In the genomic region with DNA sequence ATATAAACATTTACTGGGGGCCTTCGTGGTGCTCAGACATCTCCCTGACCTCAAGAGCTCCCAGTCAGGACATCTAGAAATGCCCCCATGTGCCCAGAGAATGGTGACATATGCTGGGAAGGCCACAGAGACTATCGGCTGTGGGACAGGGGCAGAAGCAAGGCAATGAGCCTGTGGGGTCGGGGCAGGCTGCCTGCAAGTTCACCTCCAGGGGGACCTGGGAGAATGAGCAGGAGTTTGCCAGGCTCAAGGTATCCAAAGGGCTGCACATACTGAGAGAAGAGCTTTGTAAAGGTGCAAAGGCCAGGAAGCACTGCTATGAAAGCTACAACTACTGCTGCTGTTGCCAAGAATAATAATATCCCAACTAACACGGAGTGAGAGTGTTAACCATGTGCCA, we compare ENCODE assay signal across 25 cellular contexts.
A peak's percentile ranks its signal among the peaks of the same experiment; 100 is the strongest.
DNase-seq lines count a peak whose midpoint lies in the region; ATAC-seq, FAIRE-seq and TF ChIP-seq lines count a peak whose summit lies in the region.
"Had no signal": no experiment of that assay in that cellular context is flagged by ENCODE, and none has a peak within 500 bp of the region (broad histone marks: within the 10 kb centered on the region; RNA-seq: fewer than 3 reads in every experiment).

No MANE protein-coding gene starts in this region.

- H3K4me1 ChIP-seq in GM23338 (ENCODE audit: insufficient read depth): no peaks in the 10 kb centered on the region
- peaks cover 9% of the 10 kb centered on the region for H3K4me1 ChIP-seq in GM12878 (ENCODE audit: control insufficient read depth, insufficient read depth, low read length)
- no peaks in the 10 kb centered on the region for H3K4me1 ChIP-seq in ascending aorta
- H3K4me1 ChIP-seq: A549 had no signal

- ATAC-seq in GM23338 (peak; percentile 88), GM12878 (no peak), SK-N-SH treated with all-trans-retinoic acid at 6 μM for 48 hours (no peak)
- ATAC-seq: A549, HCT116 had no signal

- no peak overlapping the region for H3K27ac Mint-ChIP-seq in GM23338
- H3K27ac Mint-ChIP-seq: CD4-positive, alpha-beta memory T cell had no signal

- H4K20me1 ChIP-seq in GM23338 (replicated peaks; ENCODE audit: insufficient read depth): no peaks in the 10 kb centered on the region
- no peaks in the 10 kb centered on the region for H4K20me1 ChIP-seq in GM12878 (ENCODE audit: control insufficient read depth, insufficient read depth)

- H3K79me2 ChIP-seq in GM23338 (replicated peaks; ENCODE audit: insufficient read depth) (no peaks in the 10 kb centered on the region), GM12878 (ENCODE audit: control insufficient read depth, insufficient read depth, low read length) (no peaks in the 10 kb centered on the region)

- CTCF ChIA-PET in GM12878 (lab: Yijun Ruan, JAX): no interaction called here

- H2AFZ ChIP-seq in GM23338 (no peak overlapping the region), GM12878 (ENCODE audit: control insufficient read depth, low read depth, low read length) (no peak overlapping the region)
- H2AFZ ChIP-seq: GM23248 had no signal

- H3K27ac ChIP-seq in GM23338 (ENCODE audit: low read depth) (no peak overlapping the region), GM12878 (ENCODE audit: control insufficient read depth, insufficient read depth) (no peak overlapping the region), ascending aorta (no peak overlapping the region)
- H3K27ac ChIP-seq: A549, GM23248, HL-60 had no signal

- no peak for TF ChIP-seq RAD21 in GM12878 (IDR thresholded peaks at IDR 0.05; ENCODE audit: insufficient read depth, low read depth, low read length)

- no peaks in the 10 kb centered on the region for H3K9me3 ChIP-seq in GM12878 (replicated peaks; ENCODE audit: control insufficient read depth, insufficient read depth, low read length)
- H3K9me3 ChIP-seq in ascending aorta: no peaks in the 10 kb centered on the region
- H3K9me3 ChIP-seq: A549 had no signal

- H3K4me3 Mint-ChIP-seq in GM23338: no peak overlapping the region
- H3K4me3 Mint-ChIP-seq: CD4-positive, alpha-beta memory T cell had no signal

- no peak for TF ChIP-seq POLR2A in GM12878 (IDR thresholded peaks at IDR 0.05; ENCODE audit: low read depth, low read length)

- WGBS in GM12878 (ENCODE audit: insufficient coverage, insufficient replicate concordance, low lambda C conversion rate, missing lambda C conversion rate): 13% methylated on average over 4 of the region's 4 CpGs

- no peaks in the 10 kb centered on the region for H3K9me3 Mint-ChIP-seq in GM23338
- H3K9me3 Mint-ChIP-seq: CD4-positive, alpha-beta memory T cell had no signal

- no peaks in the 10 kb centered on the region for H3K9me2 ChIP-seq in GM23338 (ENCODE audit: insufficient read depth)

- no peak overlapping the region for H3K4me3 ChIP-seq in GM23338
- no peak overlapping the region for H3K4me3 ChIP-seq in GM12878
- H3K4me3 ChIP-seq in retinal pigment epithelial cell (ENCODE audit: low read length): no peak overlapping the region
- no peak overlapping the region for H3K4me3 ChIP-seq in ascending aorta
- H3K4me3 ChIP-seq: A549, GM23248 had no signal

- TF ChIP-seq EP300 in GM12878 (IDR thresholded peaks at IDR 0.05; ENCODE audit: borderline replicate concordance in 1 of 2, control insufficient read depth in 1 of 2, low read depth in 2 of 2, low read length in 2 of 2): no peak

- H3K4me2 ChIP-seq in GM23338: no peak overlapping the region
- H3K4me2 ChIP-seq in GM12878 (ENCODE audit: control insufficient read depth, insufficient read depth): no peak overlapping the region
- H3K4me2 ChIP-seq: A549 had no signal

- H3K27me3 ChIP-seq in GM23338 (ENCODE audit: insufficient read depth) (no peaks in the 10 kb centered on the region), GM12878 (replicated peaks in 1 of 2; ENCODE audit: control insufficient read depth in 2 of 2, insufficient read depth in 2 of 2, low read length in 1 of 2) (no peaks in the 10 kb centered on the region), ascending aorta (no peaks in the 10 kb centered on the region)

- no peaks in the 10 kb centered on the region for H3K36me3 Mint-ChIP-seq in GM23338 (ENCODE audit: low read depth)
- H3K36me3 Mint-ChIP-seq: CD4-positive, alpha-beta memory T cell had no signal

- intact Hi-C loops in GM12878 (cut with micrococcal nuclease; ENCODE audit: unreplicated experiment) (no loop called here), ascending aorta (cut with DNase I) (no loop called here)

- peak; percentile 50 for DNase-seq in GM23338 (ENCODE audit: low spot score)
- no peak for DNase-seq in GM12878 (ENCODE audit: low read depth, low spot score)
- DNase-seq in iPS-NIHi7 (ENCODE audit: extremely low spot score): peak; percentile 58
- DNase-seq in retinal pigment epithelial cell (ENCODE audit: low read depth): no peak
- no peak for DNase-seq in SIG-M5 treated with dmso at 0.1 percent for 504 hours (lab: John Stamatoyannopoulos, UW; ENCODE audit: unreplicated experiment)
- no peak for DNase-seq in ascending aorta (ENCODE audit: low spot score in 2 of 2)
- DNase-seq: AML-193; C1 segment of cervical spinal cord; CD4-positive, alpha-beta memory T cell; COR-L47; DMS79 treated with DMSO at 0.1 percent for 48 hours; GM23248; NCI-H1048; NCI-H1417; NCI-H1694 treated with DMSO at 0.1 percent for 48 hours; NCI-H2081; NCI-H2227 treated with DMSO at 0.1 percent for 48 hours; NCI-H69; Right ventricle myocardium superior; RPMI8226 had no signal

- peaks cover 8% of the 10 kb centered on the region for H3K27me3 Mint-ChIP-seq in GM23338 (ENCODE audit: insufficient read depth, low read depth, poor library complexity)

- FAIRE-seq in GM12878 (lab: Jason Lieb, UNC): peak; percentile 31
- FAIRE-seq: A549, GM18507 had no signal

- RAD21 ChIA-PET in GM12878 (lab: Charles Lee; ENCODE audit: unreplicated experiment): no interaction called here

- POLR2A ChIA-PET in GM12878 (lab: Charles Lee): no interaction called here

- in situ Hi-C loops in GM12878 (cut with MboI): no loop called here

- no TSS peak for BruUV-seq in GM12878 (replicated peaks; lab: Mats Ljungman, UMichigan)

- H3K36me3 ChIP-seq in GM23338 (ENCODE audit: insufficient read depth) (no peaks in the 10 kb centered on the region), GM12878 (ENCODE audit: control insufficient read depth in 2 of 2, insufficient read depth in 2 of 2, low read length in 1 of 2) (no peaks in the 10 kb centered on the region), ascending aorta (no peaks in the 10 kb centered on the region)

- SMC1A ChIA-PET in GM12878 (lab: Charles Lee; ENCODE audit: uncharacterized antibody, unreplicated experiment): no interaction called here

- no peaks in the 10 kb centered on the region for H3F3A ChIP-seq in GM23338 (replicated peaks; ENCODE audit: low read depth)

- H3K4me1 Mint-ChIP-seq in GM23338: no peaks in the 10 kb centered on the region
- H3K4me1 Mint-ChIP-seq: CD4-positive, alpha-beta memory T cell had no signal

- TF ChIP-seq CTCF in GM23338 (conservative IDR thresholded peaks at IDR 0.05; ENCODE audit: low read depth in 2 of 2) (peak; percentile 35 to 40; a peak in 3 of 4 replicates), GM12878 (IDR thresholded peaks at IDR 0.05 in 2 of 3, conservative IDR thresholded peaks at IDR 0.05 in 1 of 3; ENCODE audit: control insufficient read depth in 2 of 3, extremely low read depth in 1 of 3, insufficient read depth in 1 of 3, low read depth in 3 of 3, low read length in 3 of 3) (no peak), retinal pigment epithelial cell (conservative IDR thresholded peaks at IDR 0.05; ENCODE audit: low read depth, low read length) (peak; percentile 20), ascending aorta (IDR thresholded peaks at IDR 0.05) (no peak)

- H3K9ac ChIP-seq in GM12878 (ENCODE audit: control insufficient read depth, insufficient read depth, low read length): no peak overlapping the region
- H3K9ac ChIP-seq: GM23248 had no signal

TF ChIP-seq in GM23338, 12 proteins besides CTCF, POLR2A, EP300 and RAD21 (continues in another document):
- no peak for TF ChIP-seq ZNF331 (CRISPR knock-in tag; IDR thresholded peaks at IDR 0.05; ENCODE audit: low read depth)
- TF ChIP-seq ZNF114 (CRISPR knock-in tag; IDR thresholded peaks at IDR 0.05): no peak
- no peak for TF ChIP-seq POLR2AphosphoS5 (IDR thresholded peaks at IDR 0.05; ENCODE audit: low read depth)

TF ChIP-seq in GM12878, 131 proteins besides CTCF, POLR2A, EP300 and RAD21 (continues in another document):
- TF ChIP-seq SPI1 (IDR thresholded peaks at IDR 0.05; ENCODE audit: borderline replicate concordance, insufficient read depth, low read depth, low read length) (no peak), ASH2L (IDR thresholded peaks at IDR 0.05; ENCODE audit: borderline replicate concordance, low read depth) (no peak), MXI1 (IDR thresholded peaks at IDR 0.05; ENCODE audit: low read depth, low read length) (no peak), LARP7 (IDR thresholded peaks at IDR 0.05) (no peak), MYB (IDR thresholded peaks at IDR 0.05; ENCODE audit: borderline replicate concordance, low read depth, low read length) (no peak), IKZF1 (conservative IDR thresholded peaks at IDR 0.05) (no peak), NRF1 (conservative IDR thresholded peaks at IDR 0.05; ENCODE audit: low read depth, low read length) (no peak)

TF ChIP-seq in SK-N-SH treated with all-trans-retinoic acid at 6 μM for 48 hours, 23 proteins besides CTCF, POLR2A, EP300 and RAD21 (continues in another document):
- TF ChIP-seq PPARA (CRISPR knock-in tag; IDR thresholded peaks at IDR 0.05; ENCODE audit: borderline replicate concordance) (no peak), OSR1 (CRISPR knock-in tag; IDR thresholded peaks at IDR 0.05) (no peak), ARNTL (CRISPR knock-in tag; IDR thresholded peaks at IDR 0.05; ENCODE audit: borderline replicate concordance, low read depth) (no peak), ZFP30 (CRISPR knock-in tag; IDR thresholded peaks at IDR 0.05) (no peak), GLIS3 (CRISPR knock-in tag; IDR thresholded peaks at IDR 0.05) (no peak), ISL1 (CRISPR knock-in tag; IDR thresholded peaks at IDR 0.05) (no peak)
- TF ChIP-seq, protein P1, sequence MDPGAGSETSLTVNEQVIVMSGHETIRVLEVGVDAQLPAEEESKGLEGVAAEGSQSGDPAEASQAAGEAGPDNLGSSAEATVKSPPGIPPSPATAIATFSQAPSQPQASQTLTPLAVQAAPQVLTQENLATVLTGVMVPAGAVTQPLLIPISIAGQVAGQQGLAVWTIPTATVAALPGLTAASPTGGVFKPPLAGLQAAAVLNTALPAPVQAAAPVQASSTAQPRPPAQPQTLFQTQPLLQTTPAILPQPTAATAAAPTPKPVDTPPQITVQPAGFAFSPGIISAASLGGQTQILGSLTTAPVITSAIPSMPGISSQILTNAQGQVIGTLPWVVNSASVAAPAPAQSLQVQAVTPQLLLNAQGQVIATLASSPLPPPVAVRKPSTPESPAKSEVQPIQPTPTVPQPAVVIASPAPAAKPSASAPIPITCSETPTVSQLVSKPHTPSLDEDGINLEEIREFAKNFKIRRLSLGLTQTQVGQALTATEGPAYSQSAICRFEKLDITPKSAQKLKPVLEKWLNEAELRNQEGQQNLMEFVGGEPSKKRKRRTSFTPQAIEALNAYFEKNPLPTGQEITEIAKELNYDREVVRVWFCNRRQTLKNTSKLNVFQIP (CRISPR knock-in tag; IDR thresholded peaks at IDR 0.05; ENCODE audit: borderline replicate concordance, low read depth): no peak

Comparison
In these comparisons a context has a peak if more than half of its experiments do, and no peak if none do; other contexts are left out.
1. DNase-seq: peak in GM23338 (single experiment) and iPS-NIHi7 (single experiment); none in GM12878 (single experiment), retinal pigment epithelial cell (single experiment), SIG-M5 treated with dmso at 0.1 percent for 504 hours (single experiment) and ascending aorta (0 of 2).
2. CTCF ChIP-seq: peak in GM23338 (2 of 2) and retinal pigment epithelial cell (single experiment); none in GM12878 (0 of 3) and ascending aorta (0 of 3).